ENCODE assay signal across 13 cellular contexts in the genomic region with DNA sequence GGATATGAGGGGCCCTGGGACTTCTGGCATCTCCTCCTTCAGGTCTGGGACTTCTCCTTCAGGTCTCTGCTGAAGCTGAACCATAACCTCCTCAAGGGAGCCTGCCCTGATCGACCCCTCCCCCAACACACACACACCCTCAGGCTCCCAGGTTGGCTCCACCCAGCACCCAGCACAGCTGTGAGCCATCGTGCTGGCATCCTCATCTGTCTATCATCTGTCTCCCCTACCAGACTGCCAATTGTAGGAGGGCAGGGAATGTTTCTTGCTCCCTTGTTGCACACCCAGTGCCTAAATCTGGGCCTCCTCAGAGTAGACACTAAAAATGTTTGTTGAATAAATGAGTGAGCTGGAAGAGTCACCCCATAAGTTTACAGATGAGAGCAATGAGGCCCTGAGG.
DNase-seq lines count a peak whose midpoint lies in the region; ATAC-seq, FAIRE-seq and TF ChIP-seq lines count a peak whose summit lies in the region.
"Had no signal": no experiment of that assay in that cellular context is flagged by ENCODE, and none has a peak within 500 bp of the region (broad histone marks: within the 10 kb centered on the region; RNA-seq: fewer than 3 reads in every experiment).

No MANE protein-coding gene starts in this region.

- DNase-seq in HT-29 (ENCODE audit: low spot score) (peak; percentile 89), astrocyte (ENCODE audit: low read depth) (no peak), left colon (no peak), suprapubic skin (ENCODE audit: low spot score in 2 of 2) (no peak), OCI-M2 (lab: John Stamatoyannopoulos, UW; ENCODE audit: unreplicated experiment) (no peak)
- DNase-seq in activated CD4-positive, alpha-beta T cell treated with anti-CD3 and anti-CD28 coated beads, Interleukin-2, amount 10 ng/mL, durations not matched to agents 24 days and 14 days, result no peak
- DNase-seq in activated T-cell treated with anti-CD3 and anti-CD28 coated beads, Interleukin-2, amount 50 U/mL, for 4 hours, result no peak
- DNase-seq: activated B cell treated with CpG ODN at 0.5 μM for 24 hours; activated gamma-delta T cell; effector memory CD8-positive, alpha-beta T cell; NK-92 treated with Interleukin-12 subunit alpha and Interleukin-12 subunit beta, amount 100 ng/mL, for 24 hours had no signal

- no peak for TF ChIP-seq EP300 in suprapubic skin (IDR thresholded peaks at IDR 0.05)

- no peak for FAIRE-seq in astrocyte (lab: Jason Lieb, UNC)
- FAIRE-seq: islet of Langerhans had no signal

- H3K79me2 ChIP-seq in astrocyte (ENCODE audit: insufficient read depth, low read length), result peaks cover 50% of the 10 kb centered on the region

- peak; percentile 63 for ATAC-seq in left colon
- no peak for ATAC-seq in HG02852 (IDR thresholded peaks at IDR 0.05; ENCODE audit: unreplicated experiment)
- ATAC-seq in activated T-cell treated with anti-CD3 and anti-CD28 coated beads, Interleukin-2, amount 50 U/mL, for 4 hours, result no peak
- ATAC-seq: effector memory CD8-positive, alpha-beta T cell had no signal

- H3K4me3 Mint-ChIP-seq in astrocyte (ENCODE audit: unreplicated experiment), result peak overlapping the region; percentile 67
- H3K4me3 Mint-ChIP-seq in activated CD4-positive, alpha-beta T cell treated with anti-CD3 and anti-CD28 coated beads, Interleukin-2, amount 10 ng/mL, durations not matched to agents 24 days and 14 days, result no peak overlapping the region
- no peak overlapping the region for H3K4me3 Mint-ChIP-seq in activated T-cell treated with anti-CD3 and anti-CD28 coated beads, Interleukin-2, amount 50 U/mL, for 4 hours
- H3K4me3 Mint-ChIP-seq: activated B cell treated with CpG ODN at 0.5 μM for 24 hours; effector memory CD8-positive, alpha-beta T cell had no signal

- no peaks in the 10 kb centered on the region for H3K27me3 Mint-ChIP-seq in astrocyte (ENCODE audit: low read depth, unreplicated experiment)
- H3K27me3 Mint-ChIP-seq in activated CD4-positive, alpha-beta T cell treated with anti-CD3 and anti-CD28 coated beads, Interleukin-2, amount 10 ng/mL, durations not matched to agents 24 days and 14 days, result no peaks in the 10 kb centered on the region
- H3K27me3 Mint-ChIP-seq in activated T-cell treated with anti-CD3 and anti-CD28 coated beads, Interleukin-2, amount 50 U/mL, for 4 hours (ENCODE audit: low read depth), result no peaks in the 10 kb centered on the region
- H3K27me3 Mint-ChIP-seq: effector memory CD8-positive, alpha-beta T cell had no signal

- H3K36me3 ChIP-seq in astrocyte (ENCODE audit: insufficient read depth, low read length), result peaks cover 37% of the 10 kb centered on the region
- H3K36me3 ChIP-seq in suprapubic skin, result peaks cover 70% of the 10 kb centered on the region

- H3K4me1 ChIP-seq in astrocyte (ENCODE audit: insufficient read depth, low read length), result peaks cover 67% of the 10 kb centered on the region
- H3K4me1 ChIP-seq in suprapubic skin, result peaks cover 34% of the 10 kb centered on the region

- H3K4me1 Mint-ChIP-seq in astrocyte (ENCODE audit: low read depth, unreplicated experiment), result peaks cover 68% of the 10 kb centered on the region
- H3K4me1 Mint-ChIP-seq in activated CD4-positive, alpha-beta T cell treated with anti-CD3 and anti-CD28 coated beads, Interleukin-2, amount 10 ng/mL, durations not matched to agents 24 days and 14 days, result peaks cover 11% of the 10 kb centered on the region
- H3K4me1 Mint-ChIP-seq in activated T-cell treated with anti-CD3 and anti-CD28 coated beads, Interleukin-2, amount 50 U/mL, for 4 hours (ENCODE audit: low read depth), result peaks cover 2% of the 10 kb centered on the region

- no peaks in the 10 kb centered on the region for H3K27me3 ChIP-seq in astrocyte (ENCODE audit: insufficient read depth, low read length)
- H3K27me3 ChIP-seq in suprapubic skin, result no peaks in the 10 kb centered on the region

- peaks cover 38% of the 10 kb centered on the region for H3K36me3 Mint-ChIP-seq in astrocyte (ENCODE audit: low read depth, unreplicated experiment)
- peaks cover 56% of the 10 kb centered on the region for H3K36me3 Mint-ChIP-seq in activated CD4-positive, alpha-beta T cell treated with anti-CD3 and anti-CD28 coated beads, Interleukin-2, amount 10 ng/mL, durations not matched to agents 24 days and 14 days (ENCODE audit: low read depth)
- H3K36me3 Mint-ChIP-seq in activated T-cell treated with anti-CD3 and anti-CD28 coated beads, Interleukin-2, amount 50 U/mL, for 4 hours (ENCODE audit: insufficient read depth), result peaks cover 14% of the 10 kb centered on the region

- no peak for TF ChIP-seq POLR2A in suprapubic skin (IDR thresholded peaks at IDR 0.05)

- peak overlapping the region; percentile 15 for H3K4me2 ChIP-seq in astrocyte (ENCODE audit: low read length)

- WGBS in suprapubic skin, result 25% methylated on average over 2 of the region's 2 CpGs

- no peak overlapping the region for H3K4me3 ChIP-seq in astrocyte (ENCODE audit: insufficient read depth, low read depth, low read length)
- no peak overlapping the region for H3K4me3 ChIP-seq in suprapubic skin

- no peak overlapping the region for H2AFZ ChIP-seq in astrocyte (ENCODE audit: low read depth, low read length)

- peaks cover 8% of the 10 kb centered on the region for H4K20me1 ChIP-seq in astrocyte (ENCODE audit: insufficient read depth, low read length)

- peaks cover 2% of the 10 kb centered on the region for H3K9me3 Mint-ChIP-seq in astrocyte (ENCODE audit: unreplicated experiment)
- peaks cover 14% of the 10 kb centered on the region for H3K9me3 Mint-ChIP-seq in activated CD4-positive, alpha-beta T cell treated with anti-CD3 and anti-CD28 coated beads, Interleukin-2, amount 10 ng/mL, durations not matched to agents 24 days and 14 days
- peaks cover 9% of the 10 kb centered on the region for H3K9me3 Mint-ChIP-seq in activated T-cell treated with anti-CD3 and anti-CD28 coated beads, Interleukin-2, amount 50 U/mL, for 4 hours

- H3K27ac Mint-ChIP-seq in astrocyte (ENCODE audit: unreplicated experiment), result peak overlapping the region; percentile 78
- H3K27ac Mint-ChIP-seq in activated CD4-positive, alpha-beta T cell treated with anti-CD3 and anti-CD28 coated beads, Interleukin-2, amount 10 ng/mL, durations not matched to agents 24 days and 14 days, result no peak overlapping the region
- H3K27ac Mint-ChIP-seq: activated B cell treated with CpG ODN at 0.5 μM for 24 hours; effector memory CD8-positive, alpha-beta T cell had no signal

- H3K27ac ChIP-seq in astrocyte (ENCODE audit: low read depth, low read length) (peak overlapping the region; percentile 95), suprapubic skin (peak overlapping the region; percentile 59)

- no peak for TF ChIP-seq CTCF in astrocyte (IDR thresholded peaks at IDR 0.05; ENCODE audit: insufficient read depth, low read depth, low read length)
- TF ChIP-seq CTCF in suprapubic skin (IDR thresholded peaks at IDR 0.05), result no peak

- H3K9me3 ChIP-seq in astrocyte (ENCODE audit: insufficient read depth, low read depth, low read length) (peaks cover 12% of the 10 kb centered on the region), suprapubic skin (no peaks in the 10 kb centered on the region)

- intact Hi-C loops in left colon (cut with DNase I, micrococcal nuclease), result no loop called here
- intact Hi-C loops in activated CD4-positive, alpha-beta T cell treated with anti-CD3 and anti-CD28 coated beads, Interleukin-2, amount 10 ng/mL, durations not matched to agents 24 days and 14 days (cut with micrococcal nuclease), result no loop called here

- H3K9ac ChIP-seq in astrocyte (ENCODE audit: low read length), result peak overlapping the region; percentile 70
